ENCODE assay signal across 17 cellular contexts in genomic region chr1:235008239-235008638, GRCh38.
A peak's percentile ranks its signal among the peaks of the same experiment; 100 is the strongest.
DNase-seq lines count a peak whose midpoint lies in the region; ATAC-seq, FAIRE-seq and TF ChIP-seq lines count a peak whose summit lies in the region.
"Had no signal": no experiment of that assay in that cellular context is flagged by ENCODE, and none has a peak within 500 bp of the region (broad histone marks: within the 10 kb centered on the region; RNA-seq: fewer than 3 reads in every experiment).

No MANE protein-coding gene starts in this region.

- H3K9me3 ChIP-seq in endothelial cell of umbilical vein (replicated peaks; ENCODE audit: control insufficient read depth, insufficient read depth, low read length) = no peaks in the 10 kb centered on the region
- H3K9me3 ChIP-seq: ascending aorta, uterus had no signal

- peak; percentile 93 for FAIRE-seq in endothelial cell of umbilical vein (lab: Jason Lieb, UNC)
- FAIRE-seq: colon had no signal

- no peak overlapping the region for H3K4me3 ChIP-seq in endothelial cell of umbilical vein (replicated peaks in 1 of 3; ENCODE audit: insufficient read depth in 1 of 3, low read depth in 1 of 3, low read length in 3 of 3)
- H3K4me3 ChIP-seq: ascending aorta, right atrium auricular region, uterus had no signal

- peaks cover 90% of the 10 kb centered on the region for H3K4me1 Mint-ChIP-seq in activated naive CD4-positive, alpha-beta T cell treated with anti-CD3 and anti-CD28 coated beads, Interleukin-2, amount 10 ng/mL, durations not matched to agents 7 days and 5 days
- H3K4me1 Mint-ChIP-seq in activated B cell treated with CpG ODN at 0.5 μM for 24 hours (peaks cover 96% of the 10 kb centered on the region), mesothelial cell of epicardium (no peaks in the 10 kb centered on the region)
- H3K4me1 Mint-ChIP-seq in stimulated activated memory B cell treated with anti-CD40 and anti-IgM and Interleukin-4, amounts not matched to agents 10 μg/mL and 1 μg/mL and 100 μg/mL, for 72 hours = peaks cover 92% of the 10 kb centered on the region

- TF ChIP-seq CTCF in activated B cell treated with CpG ODN at 0.5 μM for 24 hours (IDR thresholded peaks at IDR 0.05) (no peak), endothelial cell of umbilical vein (IDR thresholded peaks at IDR 0.05; ENCODE audit: extremely low read depth in 1 of 2, insufficient read depth in 1 of 2, low read depth in 1 of 2, low read length in 2 of 2) (no peak), mesothelial cell of epicardium (IDR thresholded peaks at IDR 0.05; ENCODE audit: unreplicated experiment) (no peak)

- no TSS peak for BruUV-seq in endothelial cell of umbilical vein (replicated peaks; lab: Mats Ljungman, UMichigan)

- H3K27ac Mint-ChIP-seq in activated naive CD4-positive, alpha-beta T cell treated with anti-CD3 and anti-CD28 coated beads, Interleukin-2, amount 10 ng/mL, durations not matched to agents 7 days and 5 days = peak overlapping the region; percentile 73
- peak overlapping the region; percentile 99 for H3K27ac Mint-ChIP-seq in activated B cell treated with CpG ODN at 0.5 μM for 24 hours
- peak overlapping the region; percentile 99 for H3K27ac Mint-ChIP-seq in stimulated activated memory B cell treated with anti-CD40 and anti-IgM and Interleukin-4, amounts not matched to agents 10 μg/mL and 1 μg/mL and 100 μg/mL, for 72 hours
- H3K27ac Mint-ChIP-seq in mesothelial cell of epicardium = no peak overlapping the region

- no peaks in the 10 kb centered on the region for H3K27me3 Mint-ChIP-seq in activated naive CD4-positive, alpha-beta T cell treated with anti-CD3 and anti-CD28 coated beads, Interleukin-2, amount 10 ng/mL, durations not matched to agents 7 days and 5 days
- H3K27me3 Mint-ChIP-seq in activated B cell treated with CpG ODN at 0.5 μM for 24 hours (no peaks in the 10 kb centered on the region), mesothelial cell of epicardium (ENCODE audit: low read depth) (no peaks in the 10 kb centered on the region)
- H3K27me3 Mint-ChIP-seq in stimulated activated memory B cell treated with anti-CD40 and anti-IgM and Interleukin-4, amounts not matched to agents 10 μg/mL and 1 μg/mL and 100 μg/mL, for 72 hours = no peaks in the 10 kb centered on the region

- dilution Hi-C loops in endothelial cell of umbilical vein (cut with MboI; ENCODE audit: extremely low pct_ligation_motif_present, low sequenced_read_pairs) = no loop called here

- no peaks in the 10 kb centered on the region for H3K27me3 ChIP-seq in endothelial cell of umbilical vein (ENCODE audit: control insufficient read depth in 2 of 2, insufficient read depth in 2 of 2, low read length in 2 of 2)
- H3K27me3 ChIP-seq: ascending aorta, right atrium auricular region, uterus had no signal

- H3K9me3 Mint-ChIP-seq in activated naive CD4-positive, alpha-beta T cell treated with anti-CD3 and anti-CD28 coated beads, Interleukin-2, amount 10 ng/mL, durations not matched to agents 7 days and 5 days = peaks cover 20% of the 10 kb centered on the region
- no peaks in the 10 kb centered on the region for H3K9me3 Mint-ChIP-seq in activated B cell treated with CpG ODN at 0.5 μM for 24 hours
- peaks cover 3% of the 10 kb centered on the region for H3K9me3 Mint-ChIP-seq in stimulated activated memory B cell treated with anti-CD40 and anti-IgM and Interleukin-4, amounts not matched to agents 10 μg/mL and 1 μg/mL and 100 μg/mL, for 72 hours
- peaks cover 3% of the 10 kb centered on the region for H3K9me3 Mint-ChIP-seq in mesothelial cell of epicardium

- no peaks in the 10 kb centered on the region for H3K36me3 ChIP-seq in endothelial cell of umbilical vein (ENCODE audit: control insufficient read depth in 2 of 2, extremely low read depth in 1 of 2, insufficient read depth in 2 of 2, low read length in 2 of 2)
- H3K36me3 ChIP-seq: ascending aorta, right atrium auricular region, uterus had no signal

- POLR2A ChIA-PET in activated B cell treated with CpG ODN at 0.5 μM for 24 hours (lab: Charles Lee) (interaction anchor here (1.0 to 8.7 kb wide), 4 partner anchors 18 to 398 kb away, joined by 4 to 214 read pairs (median 74); partner anchors contain the start of gene IRF2BP2), endothelial cell of umbilical vein (lab: Charles Lee) (no interaction called here)

- H3K36me3 Mint-ChIP-seq in activated naive CD4-positive, alpha-beta T cell treated with anti-CD3 and anti-CD28 coated beads, Interleukin-2, amount 10 ng/mL, durations not matched to agents 7 days and 5 days = peaks cover 18% of the 10 kb centered on the region
- H3K36me3 Mint-ChIP-seq in activated B cell treated with CpG ODN at 0.5 μM for 24 hours (ENCODE audit: low read depth) = no peaks in the 10 kb centered on the region
- H3K36me3 Mint-ChIP-seq in stimulated activated memory B cell treated with anti-CD40 and anti-IgM and Interleukin-4, amounts not matched to agents 10 μg/mL and 1 μg/mL and 100 μg/mL, for 72 hours = peaks cover 5% of the 10 kb centered on the region
- H3K36me3 Mint-ChIP-seq in mesothelial cell of epicardium = no peaks in the 10 kb centered on the region
- H3K36me3 Mint-ChIP-seq: immature natural killer cell had no signal

- H2AFZ ChIP-seq in endothelial cell of umbilical vein (ENCODE audit: low read depth, low read length) = no peak overlapping the region

- CTCF ChIA-PET in activated naive CD4-positive, alpha-beta T cell treated with anti-CD3 and anti-CD28 coated beads, Interleukin-2, amount 10 ng/mL, durations not matched to agents 7 days and 5 days (lab: Charles Lee) = no interaction called here
- CTCF ChIA-PET in activated B cell treated with CpG ODN at 0.5 μM for 24 hours (lab: Charles Lee) = interaction anchor here (2.0 kb wide), 1 partner anchor 75 kb away, joined by 5 read pairs; no protein-coding TSS in a partner anchor
- CTCF ChIA-PET in endothelial cell of umbilical vein (lab: Charles Lee) = interaction anchor here (0.8 to 1.4 kb wide), 3 partner anchors 11 to 75 kb away, joined by 3 to 5 read pairs (median 3); no protein-coding TSS in a partner anchor

- peak overlapping the region; percentile 27 for H3K4me2 ChIP-seq in endothelial cell of umbilical vein (ENCODE audit: insufficient read depth, low read length)

- H3K9ac ChIP-seq in endothelial cell of umbilical vein (replicated peaks; ENCODE audit: extremely low read depth, insufficient read depth, low read length) = peak overlapping the region; percentile 28

- no peak for DNase-seq in activated naive CD4-positive, alpha-beta T cell treated with anti-CD3 and anti-CD28 coated beads, Interleukin-2, amount 10 ng/mL, durations not matched to agents 7 days and 5 days
- no peak for DNase-seq in activated naive CD4-positive, alpha-beta T cell treated with anti-CD3 and anti-CD28 coated beads, Interleukin-2, amount 50 U/mL, for 16 hours
- DNase-seq in activated B cell treated with CpG ODN at 0.5 μM for 24 hours = no peak
- peak; percentile 92 for DNase-seq in endothelial cell of umbilical vein (ENCODE audit: low read depth, low spot score)
- no peak for DNase-seq in H4 (ENCODE audit: low spot score)
- DNase-seq in mesothelial cell of epicardium (ENCODE audit: low spot score in 2 of 2, unreplicated experiment in 2 of 2) = no peak
- DNase-seq: COR-L47, GOT3, immature natural killer cell, NCI-H1105 treated with DMSO at 0.1 percent for 48 hours, uterus had no signal

- H3K4me1 ChIP-seq in endothelial cell of umbilical vein (ENCODE audit: control insufficient read depth, extremely low read depth, insufficient read depth, low read length) = peaks cover 29% of the 10 kb centered on the region
- H3K4me1 ChIP-seq: ascending aorta, uterus had no signal

- TF ChIP-seq POLR2A in endothelial cell of umbilical vein (IDR thresholded peaks at IDR 0.05; ENCODE audit: low read depth, low read length) = no peak

- H3K9me1 ChIP-seq in endothelial cell of umbilical vein (replicated peaks; ENCODE audit: control insufficient read depth, extremely low read depth, insufficient read depth, low read length) = no peaks in the 10 kb centered on the region

- no peak overlapping the region for H3K4me3 Mint-ChIP-seq in activated naive CD4-positive, alpha-beta T cell treated with anti-CD3 and anti-CD28 coated beads, Interleukin-2, amount 10 ng/mL, durations not matched to agents 7 days and 5 days
- H3K4me3 Mint-ChIP-seq in activated B cell treated with CpG ODN at 0.5 μM for 24 hours = no peak overlapping the region
- no peak overlapping the region for H3K4me3 Mint-ChIP-seq in stimulated activated memory B cell treated with anti-CD40 and anti-IgM and Interleukin-4, amounts not matched to agents 10 μg/mL and 1 μg/mL and 100 μg/mL, for 72 hours
- H3K4me3 Mint-ChIP-seq in mesothelial cell of epicardium = no peak overlapping the region

- H3K79me2 ChIP-seq in endothelial cell of umbilical vein (ENCODE audit: control insufficient read depth, insufficient read depth, low read length) = no peaks in the 10 kb centered on the region

- H3K27ac ChIP-seq in endothelial cell of umbilical vein (ENCODE audit: insufficient read depth, low read depth, low read length) = peak overlapping the region; percentile 89
- H3K27ac ChIP-seq: ascending aorta, epithelial cell of prostate, right atrium auricular region, uterus had no signal

- no peaks in the 10 kb centered on the region for H4K20me1 ChIP-seq in endothelial cell of umbilical vein (replicated peaks; ENCODE audit: control insufficient read depth, extremely low read depth, insufficient read depth, low read length)

- ATAC-seq in activated B cell treated with CpG ODN at 0.5 μM for 24 hours (ENCODE audit: low read depth) (no peak), HG03520 (IDR thresholded peaks at IDR 0.05; ENCODE audit: unreplicated experiment) (no peak)
- no peak for ATAC-seq in stimulated activated memory B cell treated with anti-CD40 and anti-IgM and Interleukin-4, amounts not matched to agents 10 μg/mL and 1 μg/mL and 100 μg/mL, for 72 hours

- intact Hi-C loops in activated B cell treated with CpG ODN at 0.5 μM for 24 hours (cut with micrococcal nuclease) (no loop called here), endothelial cell of umbilical vein (cut with micrococcal nuclease) (loop anchor here (1.0 kb wide), 4 partner anchors 11 to 75 kb away; no protein-coding TSS in a partner anchor)

TF ChIP-seq in endothelial cell of umbilical vein, 7 proteins besides CTCF, POLR2A, EP300 and RAD21 (continues in another document):
- TF ChIP-seq EZH2 (IDR thresholded peaks at IDR 0.05; ENCODE audit: borderline replicate concordance, low read depth, low read length, severe bottlenecking) (no peak), POLR2AphosphoS5 (IDR thresholded peaks at IDR 0.05; ENCODE audit: insufficient read depth, low read depth, low read length) (peak; percentile 44), GATA2 (IDR thresholded peaks at IDR 0.05; ENCODE audit: insufficient read depth, insufficient read length, low read depth, low read length) (no peak), JUN (IDR thresholded peaks at IDR 0.05; ENCODE audit: borderline replicate concordance, insufficient read depth, insufficient read length, low read depth) (peak; percentile 92), MAX (IDR thresholded peaks at IDR 0.05; ENCODE audit: insufficient read depth, insufficient read length) (no peak), FOS (IDR thresholded peaks at IDR 0.05; ENCODE audit: borderline replicate concordance, insufficient read depth, low read length) (peak; percentile 82)
